23 cellular contexts compared by ENCODE assay signal in genomic region chr19:55529636-55530230, GRCh38. TPM values are rescaled to one million over a fixed set of nuclear protein-coding genes. Genes with fewer than 3 reads are reported as not detected.
A peak's percentile ranks its signal among the peaks of the same experiment; 100 is the strongest.
DNase-seq lines count a peak whose midpoint lies in the region; ATAC-seq lines count a peak whose summit lies in the region.
"Had no signal": no experiment of that assay in that cellular context is flagged by ENCODE, and none has a peak within 500 bp of the region (broad histone marks: within the 10 kb centered on the region; RNA-seq: fewer than 3 reads in every experiment).

No MANE protein-coding gene starts in this region.

- H2BK15ac ChIP-seq in neuronal stem cell (ENCODE audit: low read length) = peak overlapping the region; percentile 62

- no peak overlapping the region for H3K9ac ChIP-seq in neuronal stem cell (ENCODE audit: low read depth, low read length, poor library complexity)
- H3K9ac ChIP-seq: KMS-11 had no signal

- peak; percentile 52 for ATAC-seq in stimulated activated naive CD8-positive, alpha-beta T cell treated with anti-CD3 and anti-CD28 coated beads, Interleukin-15, amount 100 ng/mL, for 72 hours
- no peak for ATAC-seq in stimulated activated naive CD8-positive, alpha-beta T cell treated with anti-CD3 and anti-CD28 coated beads, Interleukin-15, Interleukin-2, amounts not matched to agents 100 U/mL and 50 U/mL, for 24 hours
- ATAC-seq: Panc1 had no signal

- H3K4me3 Mint-ChIP-seq in stimulated activated naive CD8-positive, alpha-beta T cell treated with anti-CD3 and anti-CD28 coated beads, Interleukin-15, amount 100 ng/mL, for 72 hours = no peak overlapping the region
- H3K4me3 Mint-ChIP-seq: CD4-positive, CD25-positive, alpha-beta regulatory T cell had no signal

- H3K9me3 Mint-ChIP-seq in stimulated activated naive CD8-positive, alpha-beta T cell treated with anti-CD3 and anti-CD28 coated beads, Interleukin-15, amount 100 ng/mL, for 72 hours = no peaks in the 10 kb centered on the region
- H3K9me3 Mint-ChIP-seq: CD4-positive, CD25-positive, alpha-beta regulatory T cell had no signal

- H3K27ac ChIP-seq in neuronal stem cell (replicated peaks; ENCODE audit: low read length) = no peak overlapping the region
- H3K27ac ChIP-seq: KMS-11, RWPE1 had no signal

- H3K14ac ChIP-seq in neuronal stem cell (ENCODE audit: low read length) = no peak overlapping the region

- in situ Hi-C loops in HAP-1 (cut with MboI; ENCODE audit: low sequenced_read_pairs) = no loop called here

- H3K4me1 Mint-ChIP-seq in stimulated activated naive CD8-positive, alpha-beta T cell treated with anti-CD3 and anti-CD28 coated beads, Interleukin-15, amount 100 ng/mL, for 72 hours = no peaks in the 10 kb centered on the region
- H3K4me1 Mint-ChIP-seq: CD4-positive, CD25-positive, alpha-beta regulatory T cell had no signal

- H3K18ac ChIP-seq in neuronal stem cell (ENCODE audit: low read length) = peak overlapping the region; percentile 8

- peaks cover 2% of the 10 kb centered on the region for H3K79me1 ChIP-seq in neuronal stem cell (ENCODE audit: low read depth, low read length)

- peak overlapping the region; percentile 86 for H2AK5ac ChIP-seq in neuronal stem cell (ENCODE audit: low read depth, low read length)

- no peak overlapping the region for H4K91ac ChIP-seq in neuronal stem cell (ENCODE audit: low read depth, low read length, poor library complexity)

- H3K4me3 ChIP-seq in neuronal stem cell (ENCODE audit: low read length in 2 of 2) = no peak overlapping the region
- H3K4me3 ChIP-seq in HAP-1 = no peak overlapping the region

- no peak overlapping the region for H3K27ac Mint-ChIP-seq in stimulated activated naive CD8-positive, alpha-beta T cell treated with anti-CD3 and anti-CD28 coated beads, Interleukin-15, amount 100 ng/mL, for 72 hours
- H3K27ac Mint-ChIP-seq: CD4-positive, CD25-positive, alpha-beta regulatory T cell had no signal

- no peak overlapping the region for H2BK12ac ChIP-seq in neuronal stem cell (ENCODE audit: low read length)

- H3K36me3 ChIP-seq in neuronal stem cell (replicated peaks in 1 of 2; ENCODE audit: control insufficient read depth in 2 of 2, insufficient read depth in 2 of 2, low read length in 2 of 2) (peaks cover 0 to 4% of the 10 kb centered on the region in 2 donors), HAP-1 (replicated peaks) (no peaks in the 10 kb centered on the region)

- peak overlapping the region; percentile 80 for H3K23ac ChIP-seq in neuronal stem cell (ENCODE audit: low read depth, low read length, poor library complexity)

- WGBS in neuronal stem cell (ENCODE audit: extremely low coverage in 2 of 2, insufficient read length in 2 of 2, insufficient replicate concordance in 1 of 2), 2 donors = no CpG with 5 or more reads among the region's 56 CpGs

- H2BK120ac ChIP-seq in neuronal stem cell (ENCODE audit: low read depth, low read length) = peak overlapping the region; percentile 40

- H2BK5ac ChIP-seq in neuronal stem cell (ENCODE audit: low read length) = no peak overlapping the region

- H2AFZ ChIP-seq in neuronal stem cell (ENCODE audit: low read length) = peak overlapping the region; percentile 45

- no peak overlapping the region for H3K4me2 ChIP-seq in neuronal stem cell (ENCODE audit: insufficient read depth, low read length, poor library complexity, severe bottlenecking)
- H3K4me2 ChIP-seq: KMS-11 had no signal

- peaks cover 14 to 17% of the 10 kb centered on the region in 2 donors for H3K4me1 ChIP-seq in neuronal stem cell (ENCODE audit: control insufficient read depth in 2 of 2, insufficient read depth in 1 of 2, low read depth in 1 of 2, low read length in 2 of 2)
- H3K4me1 ChIP-seq in HAP-1 = no peaks in the 10 kb centered on the region

- H4K8ac ChIP-seq in neuronal stem cell (ENCODE audit: low read depth, low read length) = no peak overlapping the region

- DNase-seq in stimulated activated naive CD8-positive, alpha-beta T cell treated with anti-CD3 and anti-CD28 coated beads, Interleukin-15, amount 100 ng/mL, for 72 hours = no peak
- no peak for DNase-seq in stimulated activated naive CD8-positive, alpha-beta T cell treated with anti-CD3 and anti-CD28 coated beads, Interleukin-15, Interleukin-2, amounts not matched to agents 100 U/mL and 50 U/mL, for 24 hours
- DNase-seq in neuronal stem cell (ENCODE audit: low spot score) = no peak
- no peak for DNase-seq in HAP-1 (ENCODE audit: low spot score in 2 of 2)
- DNase-seq in epidermal melanocyte (ENCODE audit: insufficient read length, low spot score) = no peak
- no peak for DNase-seq in OCI-M2 (lab: John Stamatoyannopoulos, UW; ENCODE audit: unreplicated experiment)
- DNase-seq: 8988T; CD4-positive, CD25-positive, alpha-beta regulatory T cell; DMS153; HCEC 1CT; IMR-90; NCI-H1092; NCI-H1417 treated with DMSO at 0.1 percent for 48 hours; NCI-H1694 treated with DMSO at 0.1 percent for 48 hours; NCI-H2081; NCI-H226; NCI-H510A; NCI-H69; SHP77 had no signal

- no peak overlapping the region for H3K4ac ChIP-seq in neuronal stem cell (ENCODE audit: low read length)

- H3K27me3 ChIP-seq in neuronal stem cell (ENCODE audit: control insufficient read depth in 3 of 3, insufficient read depth in 3 of 3, low read depth in 1 of 3, low read length in 3 of 3) = no peaks in the 10 kb centered on the region
- H3K27me3 ChIP-seq in HAP-1 (ENCODE audit: low read depth) = no peaks in the 10 kb centered on the region

- H3K9me3 ChIP-seq in neuronal stem cell (replicated peaks in 1 of 2; ENCODE audit: control insufficient read depth in 2 of 2, insufficient read depth in 1 of 2, low read depth in 1 of 2, low read length in 2 of 2) (peaks cover 0 to 14% of the 10 kb centered on the region in 2 donors), HAP-1 (no peaks in the 10 kb centered on the region)

- no peaks in the 10 kb centered on the region for H3K27me3 Mint-ChIP-seq in stimulated activated naive CD8-positive, alpha-beta T cell treated with anti-CD3 and anti-CD28 coated beads, Interleukin-15, amount 100 ng/mL, for 72 hours
- H3K27me3 Mint-ChIP-seq: CD4-positive, CD25-positive, alpha-beta regulatory T cell had no signal

RNA-seq across cellular contexts. Expression of gene SBK2, which starts 7.2 kb away (rescaled TPM):
- polyA plus RNA-seq in neuronal stem cell (2013, experiment 1 of 2) = 4.6 TPM
- 4.6 TPM for polyA plus RNA-seq in neuronal stem cell (2013, experiment 2 of 2)
- polyA plus RNA-seq: BJ; CD4-positive, CD25-positive, alpha-beta regulatory T cell had no signal

RNA-seq across cellular contexts. Expression of gene SBK3, which starts 15.6 kb away (rescaled TPM):
- polyA plus RNA-seq in neuronal stem cell (2013, experiment 1 of 2) = 4.0 TPM
- polyA plus RNA-seq in neuronal stem cell (2013, experiment 2 of 2) = 4.2 TPM
- polyA plus RNA-seq: CD4-positive, CD25-positive, alpha-beta regulatory T cell had no signal

RNA-seq across cellular contexts. Expression of gene SSC5D, which starts 41.5 kb away (rescaled TPM):
- polyA plus RNA-seq in neuronal stem cell (2013, experiment 1 of 2) = 0.89 TPM
- polyA plus RNA-seq in neuronal stem cell (2013, experiment 2 of 2) = 0.94 TPM
- polyA plus RNA-seq: CD4-positive, CD25-positive, alpha-beta regulatory T cell had no signal

RNA-seq across cellular contexts. Expression of gene NAT14, which starts 44.7 kb away (rescaled TPM):
- 117 TPM for polyA plus RNA-seq in neuronal stem cell (2013, experiment 1 of 2)
- polyA plus RNA-seq in neuronal stem cell (2013, experiment 2 of 2) = 115 TPM

RNA-seq across cellular contexts. Expression of gene ZNF579, which starts 50.9 kb away (rescaled TPM):
- polyA plus RNA-seq in neuronal stem cell (2013, experiment 1 of 2) = 34.7 TPM
- 32.1 TPM for polyA plus RNA-seq in neuronal stem cell (2013, experiment 2 of 2)
